Comparison of ENCODE assay signal across 7 cellular contexts in the genomic region with DNA sequence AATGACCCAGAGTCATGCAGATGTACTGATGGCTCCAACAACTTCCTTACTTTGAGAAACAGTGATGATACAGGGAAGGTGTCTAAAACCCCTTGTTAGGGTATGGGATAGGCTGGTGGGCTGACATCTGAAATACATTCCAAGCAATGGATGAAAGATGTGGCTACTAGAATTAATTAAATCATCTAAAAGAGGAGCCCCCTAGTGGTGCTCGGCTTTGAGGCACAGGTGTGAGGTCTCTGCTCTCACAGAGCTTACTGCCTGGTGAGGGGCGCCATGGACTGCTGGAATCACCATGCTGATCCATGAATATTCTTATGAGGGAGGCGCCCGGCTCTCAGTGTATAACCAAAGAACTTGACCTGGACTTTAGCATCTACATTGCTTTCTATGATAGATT. TPM values are rescaled to one million over a fixed set of nuclear protein-coding genes. Genes with fewer than 3 reads are reported as not detected.
DNase-seq lines count a peak whose midpoint lies in the region; ATAC-seq, FAIRE-seq and TF ChIP-seq lines count a peak whose summit lies in the region.

No MANE protein-coding gene starts in this region.

- no peaks in the 10 kb centered on the region for H3K9me3 Mint-ChIP-seq in astrocyte (ENCODE audit: unreplicated experiment)
- H3K9me3 Mint-ChIP-seq in neural progenitor cell, result peaks cover 4% of the 10 kb centered on the region

- H3K36me3 Mint-ChIP-seq in astrocyte (ENCODE audit: low read depth, unreplicated experiment) (no peaks in the 10 kb centered on the region), neural progenitor cell (no peaks in the 10 kb centered on the region)

- no peak overlapping the region for H3K4me3 Mint-ChIP-seq in astrocyte (ENCODE audit: unreplicated experiment)
- H3K4me3 Mint-ChIP-seq in neural progenitor cell, result no peak overlapping the region

- no peak overlapping the region for H3K4me2 ChIP-seq in Karpas-422 (ENCODE audit: low read depth, low read length, poor library complexity, severe bottlenecking)
- H3K4me2 ChIP-seq in astrocyte (ENCODE audit: low read length), result no peak overlapping the region
- H3K4me2 ChIP-seq in neural progenitor cell, result no peak overlapping the region

- no peaks in the 10 kb centered on the region for H3K9me3 ChIP-seq in Karpas-422 (ENCODE audit: low read length)
- H3K9me3 ChIP-seq in astrocyte (ENCODE audit: insufficient read depth, low read depth, low read length), result no peaks in the 10 kb centered on the region
- no peaks in the 10 kb centered on the region for H3K9me3 ChIP-seq in neural progenitor cell (ENCODE audit: low read depth)

- H3K79me2 ChIP-seq in Karpas-422 (ENCODE audit: low read length) (no peaks in the 10 kb centered on the region), astrocyte (ENCODE audit: insufficient read depth, low read length) (no peaks in the 10 kb centered on the region), neural progenitor cell (ENCODE audit: low read depth) (no peaks in the 10 kb centered on the region)

- no peak overlapping the region for H3K9ac ChIP-seq in Karpas-422 (ENCODE audit: low read length)
- H3K9ac ChIP-seq in astrocyte (ENCODE audit: low read length), result no peak overlapping the region
- no peak overlapping the region for H3K9ac ChIP-seq in neural progenitor cell

- H3K4me1 Mint-ChIP-seq in astrocyte (ENCODE audit: low read depth, unreplicated experiment), result no peaks in the 10 kb centered on the region
- no peaks in the 10 kb centered on the region for H3K4me1 Mint-ChIP-seq in neural progenitor cell

- H3K27me3 Mint-ChIP-seq in astrocyte (ENCODE audit: low read depth, unreplicated experiment) (peaks cover 4% of the 10 kb centered on the region), neural progenitor cell (ENCODE audit: insufficient read depth, low read depth) (no peaks in the 10 kb centered on the region)

- H3K4me1 ChIP-seq in Karpas-422 (ENCODE audit: low read length) (no peaks in the 10 kb centered on the region), astrocyte (ENCODE audit: insufficient read depth, low read length) (no peaks in the 10 kb centered on the region), neural progenitor cell (no peaks in the 10 kb centered on the region)

- H3K27ac ChIP-seq in Karpas-422 (ENCODE audit: low read length) (no peak overlapping the region), astrocyte (ENCODE audit: low read depth, low read length) (no peak overlapping the region), neural progenitor cell (no peak overlapping the region)

- H3K9me2 ChIP-seq in Karpas-422 (replicated peaks; ENCODE audit: insufficient read depth, low read length), result no peaks in the 10 kb centered on the region

- H2AFZ ChIP-seq in Karpas-422 (ENCODE audit: low read length) (no peak overlapping the region), astrocyte (ENCODE audit: low read depth, low read length) (no peak overlapping the region), neural progenitor cell (replicated peaks) (no peak overlapping the region)

- H3K27ac Mint-ChIP-seq in astrocyte (ENCODE audit: unreplicated experiment) (no peak overlapping the region), neural progenitor cell (no peak overlapping the region)

- no peak for ATAC-seq in GM21529 (IDR thresholded peaks at IDR 0.05; ENCODE audit: unreplicated experiment)

- H3F3A ChIP-seq in neural progenitor cell (ENCODE audit: low read depth), result no peaks in the 10 kb centered on the region

- H3K36me3 ChIP-seq in Karpas-422 (ENCODE audit: insufficient read depth, low read length), result no peaks in the 10 kb centered on the region
- no peaks in the 10 kb centered on the region for H3K36me3 ChIP-seq in astrocyte (ENCODE audit: insufficient read depth, low read length)
- no peaks in the 10 kb centered on the region for H3K36me3 ChIP-seq in neural progenitor cell

- peak; percentile 34 for TF ChIP-seq CTCF in astrocyte (IDR thresholded peaks at IDR 0.05; ENCODE audit: insufficient read depth, low read depth, low read length)
- peak; percentile 63 for TF ChIP-seq CTCF in neural progenitor cell (IDR thresholded peaks at IDR 0.05)

- FAIRE-seq in astrocyte (lab: Jason Lieb, UNC), result no peak

- H4K20me1 ChIP-seq in Karpas-422 (ENCODE audit: insufficient read depth, low read depth, low read length) (no peaks in the 10 kb centered on the region), astrocyte (ENCODE audit: insufficient read depth, low read length) (no peaks in the 10 kb centered on the region), neural progenitor cell (ENCODE audit: low read depth) (no peaks in the 10 kb centered on the region)

- DNase-seq in ELR (ENCODE audit: low read depth) (peak; percentile 57), Karpas-422 (peak; percentile 72), astrocyte (ENCODE audit: low read depth) (no peak), neural progenitor cell (ENCODE audit: low spot score) (peak; percentile 60), superior temporal gyrus (ENCODE audit: extremely low spot score) (no peak), NK-92 (lab: John Stamatoyannopoulos, UW; ENCODE audit: unreplicated experiment) (no peak)

- no peak overlapping the region for H3K4me3 ChIP-seq in Karpas-422 (ENCODE audit: low read length)
- no peak overlapping the region for H3K4me3 ChIP-seq in astrocyte (ENCODE audit: insufficient read depth, low read depth, low read length)
- H3K4me3 ChIP-seq in neural progenitor cell, result no peak overlapping the region

- H3K27me3 ChIP-seq in Karpas-422 (ENCODE audit: low read length), result no peaks in the 10 kb centered on the region
- no peaks in the 10 kb centered on the region for H3K27me3 ChIP-seq in astrocyte (ENCODE audit: insufficient read depth, low read length)
- no peaks in the 10 kb centered on the region for H3K27me3 ChIP-seq in neural progenitor cell

RNA-seq across cellular contexts. Expression of a gene that starts 48.5 kb away (rescaled TPM):
- total RNA-seq in Karpas-422 (2014; rRNA removed; shearing (Covaris generic); ENCODE audit: low replicate concordance), result not detected in 2 replicates
- 2.6 and 3.8 TPM in 2 replicates for total RNA-seq in astrocyte
- 14.9 and 20.7 TPM in 2 replicates for total RNA-seq in neural progenitor cell (ENCODE audit: low replicate concordance)

Comparison
In these comparisons a context has a peak if more than half of its experiments do, and no peak if none do; other contexts are left out.
1. DNase-seq: peak in ELR (single experiment), Karpas-422 (single experiment) and neural progenitor cell (single experiment); none in astrocyte (single experiment), superior temporal gyrus (single experiment) and NK-92 (single experiment).